ENCODE assay signal across 8 cellular contexts in the genomic region with DNA sequence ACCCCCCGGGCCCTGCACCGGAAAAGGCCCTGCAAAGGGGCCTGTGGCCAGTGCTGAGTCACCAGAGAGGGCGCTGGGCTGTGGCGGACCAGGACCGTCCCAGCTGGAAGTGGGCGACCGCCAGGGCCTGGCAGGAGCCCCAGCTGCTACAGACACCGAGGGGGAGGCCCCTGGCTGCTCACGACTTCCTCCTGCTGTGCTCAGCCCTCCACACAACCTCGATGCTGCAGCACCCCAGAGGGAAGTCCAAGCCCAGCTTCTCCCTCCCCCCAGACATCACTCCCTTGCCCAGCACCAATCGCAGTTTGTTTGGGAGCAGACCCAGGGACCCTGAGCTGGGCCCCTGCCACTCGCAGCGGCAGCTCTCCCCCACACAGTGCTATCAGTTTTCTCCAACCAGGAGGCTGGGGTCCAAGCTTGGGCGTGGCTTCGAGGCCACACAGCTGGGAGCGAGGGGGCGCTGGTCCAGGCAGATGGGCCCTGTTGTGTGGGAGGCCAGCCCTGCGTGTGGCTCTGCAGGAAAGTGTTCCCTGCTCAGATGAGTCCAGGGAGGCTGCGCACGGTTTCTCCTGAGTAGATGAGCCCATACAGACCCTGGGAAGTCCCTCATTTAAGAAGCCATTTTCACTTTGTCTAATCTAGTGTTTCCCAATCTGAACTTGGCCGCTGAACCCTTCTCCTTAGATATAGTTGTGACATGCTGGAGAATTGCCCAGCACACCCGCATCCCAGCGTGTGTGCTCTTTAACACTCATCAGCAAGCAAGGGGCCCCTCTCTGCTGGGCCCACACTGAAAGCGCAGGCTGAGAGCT. TPM values are rescaled to one million over a fixed set of nuclear protein-coding genes. Genes with fewer than 3 reads are reported as not detected.
DNase-seq lines count a peak whose midpoint lies in the region; ATAC-seq and TF ChIP-seq lines count a peak whose summit lies in the region.

No MANE protein-coding gene starts in this region.

- peak overlapping the region in 1 of 4 donors; percentile 31 for H3K4me3 ChIP-seq in adrenal gland

- peaks cover 0 to 15% of the 10 kb centered on the region in 2 donors for H3K36me3 ChIP-seq in adrenal gland (replicated peaks in 1 of 2)

- no peaks in the 10 kb centered on the region for H3K27me3 ChIP-seq in adrenal gland

- TF ChIP-seq POLR2A in adrenal gland (IDR thresholded peaks at IDR 0.05) = no peak

- TF ChIP-seq CTCF in adrenal gland (IDR thresholded peaks at IDR 0.05) = peak in 2 of 6 experiments; percentile 14 to 32

- ATAC-seq in GM18909 (IDR thresholded peaks at IDR 0.05; ENCODE audit: poor library complexity, unreplicated experiment) (peak; percentile 58), HG03066 (IDR thresholded peaks at IDR 0.05; ENCODE audit: low read depth, unreplicated experiment) (peak; percentile 51), left ventricle myocardium superior (peak; percentile 87)

- peak overlapping the region; percentile 46 to 92 (median 74) for H3K27ac ChIP-seq in adrenal gland

- peaks cover 18 to 35% of the 10 kb centered on the region in 2 donors for H3K4me1 ChIP-seq in adrenal gland (replicated peaks in 1 of 2)

- peak; percentile 93 for DNase-seq in AG20443 (ENCODE audit: low spot score)
- DNase-seq in adrenal gland = peak; percentile 69 to 91 (median 82)
- peak; percentile 94 for DNase-seq in left ventricle myocardium superior
- peak; percentile 96 for DNase-seq in posterior vena cava (ENCODE audit: low spot score)
- no peak for DNase-seq in NCI-H510A (lab: John Stamatoyannopoulos, UW)

- H3K9me3 ChIP-seq in adrenal gland (replicated peaks in 1 of 3) = no peaks in the 10 kb centered on the region

- intact Hi-C loops in adrenal gland (cut with DNase I) (no loop called here), left ventricle myocardium superior (cut with micrococcal nuclease) (no loop called here), posterior vena cava (cut with DNase I) (no loop called here)

- WGBS in adrenal gland, 4 donors = 0 to 15% (median 11%) methylated on average over 1 to 24 of the region's 24 CpGs

TF ChIP-seq in PFSK-1, 5 proteins besides CTCF, POLR2A, EP300 and RAD21:
- TF ChIP-seq, protein P1, sequence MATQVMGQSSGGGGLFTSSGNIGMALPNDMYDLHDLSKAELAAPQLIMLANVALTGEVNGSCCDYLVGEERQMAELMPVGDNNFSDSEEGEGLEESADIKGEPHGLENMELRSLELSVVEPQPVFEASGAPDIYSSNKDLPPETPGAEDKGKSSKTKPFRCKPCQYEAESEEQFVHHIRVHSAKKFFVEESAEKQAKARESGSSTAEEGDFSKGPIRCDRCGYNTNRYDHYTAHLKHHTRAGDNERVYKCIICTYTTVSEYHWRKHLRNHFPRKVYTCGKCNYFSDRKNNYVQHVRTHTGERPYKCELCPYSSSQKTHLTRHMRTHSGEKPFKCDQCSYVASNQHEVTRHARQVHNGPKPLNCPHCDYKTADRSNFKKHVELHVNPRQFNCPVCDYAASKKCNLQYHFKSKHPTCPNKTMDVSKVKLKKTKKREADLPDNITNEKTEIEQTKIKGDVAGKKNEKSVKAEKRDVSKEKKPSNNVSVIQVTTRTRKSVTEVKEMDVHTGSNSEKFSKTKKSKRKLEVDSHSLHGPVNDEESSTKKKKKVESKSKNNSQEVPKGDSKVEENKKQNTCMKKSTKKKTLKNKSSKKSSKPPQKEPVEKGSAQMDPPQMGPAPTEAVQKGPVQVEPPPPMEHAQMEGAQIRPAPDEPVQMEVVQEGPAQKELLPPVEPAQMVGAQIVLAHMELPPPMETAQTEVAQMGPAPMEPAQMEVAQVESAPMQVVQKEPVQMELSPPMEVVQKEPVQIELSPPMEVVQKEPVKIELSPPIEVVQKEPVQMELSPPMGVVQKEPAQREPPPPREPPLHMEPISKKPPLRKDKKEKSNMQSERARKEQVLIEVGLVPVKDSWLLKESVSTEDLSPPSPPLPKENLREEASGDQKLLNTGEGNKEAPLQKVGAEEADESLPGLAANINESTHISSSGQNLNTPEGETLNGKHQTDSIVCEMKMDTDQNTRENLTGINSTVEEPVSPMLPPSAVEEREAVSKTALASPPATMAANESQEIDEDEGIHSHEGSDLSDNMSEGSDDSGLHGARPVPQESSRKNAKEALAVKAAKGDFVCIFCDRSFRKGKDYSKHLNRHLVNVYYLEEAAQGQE (IDR thresholded peaks at IDR 0.05; ENCODE audit: insufficient read depth in 1 of 2, low read depth in 2 of 2, low read length in 2 of 2) = no peak
- TF ChIP-seq FOXP2 (optimal IDR thresholded peaks at IDR 0.05; ENCODE audit: borderline replicate concordance, extremely low read depth, extremely low read length, insufficient read depth) (peak; percentile 36), SIN3A (IDR thresholded peaks at IDR 0.05; ENCODE audit: borderline replicate concordance, insufficient read depth, low read length) (no peak), TAF1 (IDR thresholded peaks at IDR 0.05; ENCODE audit: borderline replicate concordance, insufficient read depth, low read length) (no peak), POLR2AphosphoS5 (IDR thresholded peaks at IDR 0.05; ENCODE audit: low read depth, low read length) (no peak)
TF ChIP-seq in PFSK-1: peak in this region for 1.

RNA-seq across cellular contexts. Expression of gene SH3BP1, which starts 5.6 kb away (rescaled TPM):
- 70.9 TPM for polyA plus RNA-seq in PFSK-1 (2012; ENCODE audit: insufficient read length, low read depth)
- total RNA-seq in adrenal gland (10 to 100 TPM in 5 of 8 donors, 1 to 10 TPM in 3; 8.1 to 18.7 (median 10.6) TPM), left ventricle myocardium superior (2.7 TPM), posterior vena cava (1 to 10 TPM; 7.2 to 7.4 TPM)
- polyA plus RNA-seq in adrenal gland = 10 to 100 TPM in 1 of 3 donors, 1 to 10 TPM in 2; 2.4 to 27.3 (median 9.8) TPM

RNA-seq across cellular contexts. Expression of gene PDXP, which starts 24.6 kb away (rescaled TPM):
- 39.1 TPM for polyA plus RNA-seq in PFSK-1 (2012; ENCODE audit: insufficient read length, low read depth)
- total RNA-seq in adrenal gland (10 to 100 TPM; 16.2 to 49.7 (median 20.9) TPM), left ventricle myocardium superior (21.5 TPM), posterior vena cava (1 to 10 TPM; 5.0 to 5.4 TPM)
- 10 to 100 TPM in 2 of 3 donors, 1 to 10 TPM in 1; 10.0 to 41.9 (median 13.4) TPM for polyA plus RNA-seq in adrenal gland

RNA-seq across cellular contexts. Expression of gene GGA1, which starts 25.3 kb away (rescaled TPM):
- polyA plus RNA-seq in PFSK-1 (2012; ENCODE audit: insufficient read length, low read depth) = 77.6 TPM
- 10 to 100 TPM; 30.6 to 93.3 (median 65.6) TPM for total RNA-seq in adrenal gland
- polyA plus RNA-seq in adrenal gland = 100 to 1,000 TPM in 2 of 3 donors, 10 to 100 TPM in 1; 42.4 to 160 (median 107) TPM
- total RNA-seq in left ventricle myocardium superior = 28.5 TPM
- 10 to 100 TPM; 30.0 to 31.2 TPM for total RNA-seq in posterior vena cava

RNA-seq across cellular contexts. Expression of gene LGALS1, which starts 41.5 kb away (rescaled TPM):
- polyA plus RNA-seq in PFSK-1 (2012; ENCODE audit: insufficient read length, low read depth) = 3,196 TPM
- total RNA-seq in adrenal gland (1,000 to 10,000 TPM in 3 of 8 donors, 100 to 1,000 TPM in 5; 623 to 2,904 (median 918) TPM), left ventricle myocardium superior (1,086 TPM), posterior vena cava (1,000 to 10,000 TPM; 1,140 to 1,213 TPM)
- 1,000 to 10,000 TPM in 2 of 3 donors, 100 to 1,000 TPM in 1; 588 to 4,628 (median 4,577) TPM for polyA plus RNA-seq in adrenal gland

RNA-seq across cellular contexts. Expression of gene NOL12, which starts 52.2 kb away (rescaled TPM):
- polyA plus RNA-seq in PFSK-1 (2012; ENCODE audit: insufficient read length, low read depth) = 54.5 TPM
- 10 to 100 TPM; 23.2 to 51.1 (median 39.3) TPM for total RNA-seq in adrenal gland
- 10 to 100 TPM; 26.7 to 90.7 (median 73.8) TPM for polyA plus RNA-seq in adrenal gland
- total RNA-seq in left ventricle myocardium superior = 12.0 TPM
- 10 to 100 TPM; 12.0 to 13.8 TPM for total RNA-seq in posterior vena cava
